ENCODE assay signal across 17 cellular contexts in the genomic region with DNA sequence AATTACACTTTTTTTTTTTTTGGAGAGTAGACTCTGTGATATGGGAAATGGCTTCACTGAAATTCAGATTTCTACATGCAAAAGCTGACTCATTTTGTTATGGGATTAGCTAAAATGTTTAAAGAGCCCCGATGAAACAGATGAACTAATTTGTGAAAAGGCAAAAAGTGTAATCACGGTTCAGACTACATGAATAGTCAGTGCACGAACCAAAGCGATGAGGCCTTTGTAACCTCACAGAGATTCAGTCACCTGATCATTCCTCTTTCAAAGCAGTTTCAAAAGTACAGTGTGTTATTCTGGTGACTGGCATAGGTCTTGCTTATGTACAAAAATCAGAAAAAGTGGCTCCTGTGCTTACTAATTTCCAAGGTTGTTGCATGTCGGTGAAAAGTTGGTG. TPM values are rescaled to one million over a fixed set of nuclear protein-coding genes. Genes with fewer than 3 reads are reported as not detected.
DNase-seq lines count a peak whose midpoint lies in the region; ATAC-seq and TF ChIP-seq lines count a peak whose summit lies in the region.
"Had no signal": no experiment of that assay in that cellular context is flagged by ENCODE, and none has a peak within 500 bp of the region (broad histone marks: within the 10 kb centered on the region; RNA-seq: fewer than 3 reads in every experiment).

No MANE protein-coding gene starts in this region.

- POLR2A ChIA-PET in WTC11 (lab: Charles Lee), result no interaction called here
- POLR2A ChIA-PET in naive thymus-derived CD4-positive, alpha-beta T cell (lab: Charles Lee), result no interaction called here

- no peak overlapping the region for H2AFZ ChIP-seq in hepatocyte

- H3K27me3 Mint-ChIP-seq in IgD-negative memory B cell (peaks cover 9% of the 10 kb centered on the region), WTC11 (ENCODE audit: low read depth) (peaks cover 10% of the 10 kb centered on the region)
- peaks cover 20 to 54% (median 37%) of the 10 kb centered on the region in 5 donors for H3K27me3 Mint-ChIP-seq in naive thymus-derived CD4-positive, alpha-beta T cell

- no peak for ATAC-seq in WTC11
- ATAC-seq in left lobe of liver, result peak; percentile 60
- ATAC-seq in naive thymus-derived CD4-positive, alpha-beta T cell, result no peak

- DNase-seq in WTC11 (ENCODE audit: low spot score), result no peak
- DNase-seq in left lobe of liver (ENCODE audit: low spot score), result no peak
- no peak for DNase-seq in SK-N-DZ (ENCODE audit: low spot score)
- no peak for DNase-seq in naive thymus-derived CD4-positive, alpha-beta T cell
- no peak for DNase-seq in NCI-H2196 (lab: John Stamatoyannopoulos, UW; ENCODE audit: unreplicated experiment)
- DNase-seq in hepatocyte (ENCODE audit: low spot score), result no peak
- DNase-seq: ACHN; C1 segment of cervical spinal cord; Calu3; CD4-positive, alpha-beta T cell; DMS 273 treated with DMSO at 0.1 percent for 48 hours; DMS79; EL; GOT3; KBM-7 had no signal

- H3K4me1 Mint-ChIP-seq in IgD-negative memory B cell (peaks cover 22 to 33% (median 31%) of the 10 kb centered on the region in 3 donors), WTC11 (peaks cover 51% of the 10 kb centered on the region)
- H3K4me1 Mint-ChIP-seq in naive thymus-derived CD4-positive, alpha-beta T cell, result peaks cover 6 to 31% (median 18%) of the 10 kb centered on the region in 7 donors

- H3K9me3 ChIP-seq in naive thymus-derived CD4-positive, alpha-beta T cell (ENCODE audit: control insufficient read depth in 2 of 3, low read length in 3 of 3), result no peaks in the 10 kb centered on the region
- H3K9me3 ChIP-seq in hepatocyte (ENCODE audit: low read depth), result no peaks in the 10 kb centered on the region
- H3K9me3 ChIP-seq: HAP-1 had no signal

- peaks cover 0 to 3% of the 10 kb centered on the region in 2 donors for H3K4me1 ChIP-seq in naive thymus-derived CD4-positive, alpha-beta T cell (ENCODE audit: control insufficient read depth in 2 of 2, insufficient read depth in 2 of 2, low read length in 2 of 2)
- H3K4me1 ChIP-seq in hepatocyte (ENCODE audit: insufficient read depth), result peaks cover 3% of the 10 kb centered on the region

- peaks cover 0 to 3% of the 10 kb centered on the region in 2 donors for H3K27me3 ChIP-seq in naive thymus-derived CD4-positive, alpha-beta T cell (ENCODE audit: control insufficient read depth in 2 of 2, insufficient read depth in 2 of 2, low read length in 2 of 2)
- H3K27me3 ChIP-seq in hepatocyte, result peaks cover 6% of the 10 kb centered on the region

- H3K9me2 ChIP-seq in hepatocyte (replicated peaks; ENCODE audit: insufficient read depth), result no peaks in the 10 kb centered on the region

- no peak overlapping the region for H3K27ac ChIP-seq in naive thymus-derived CD4-positive, alpha-beta T cell (ENCODE audit: low read depth, low read length)
- H3K27ac ChIP-seq in hepatocyte, result no peak overlapping the region

- WGBS in hepatocyte (ENCODE audit: low lambda C conversion rate, missing lambda C conversion rate), result 87% methylated on average over 5 of the region's 5 CpGs

- TF ChIP-seq CTCF in WTC11 (IDR thresholded peaks at IDR 0.05), result no peak
- TF ChIP-seq CTCF in hepatocyte (IDR thresholded peaks at IDR 0.05; ENCODE audit: poor library complexity), result no peak

- H3K79me2 ChIP-seq in hepatocyte, result no peaks in the 10 kb centered on the region

- CTCF ChIA-PET in WTC11 (lab: Charles Lee), result interaction anchor here (0.6 to 3.6 kb wide), 4 partner anchors 13 to 100 kb away, joined by 4 to 16 read pairs (median 4); no protein-coding TSS in a partner anchor
- CTCF ChIA-PET in naive thymus-derived CD4-positive, alpha-beta T cell (lab: Charles Lee), result no interaction called here

- H3K27ac Mint-ChIP-seq in IgD-negative memory B cell, result no peak overlapping the region
- H3K27ac Mint-ChIP-seq in WTC11, result 0 out of 2 replicates have a peak overlapping the region, but pooled peaks have one; percentile 26
- H3K27ac Mint-ChIP-seq in naive thymus-derived CD4-positive, alpha-beta T cell, result no peak overlapping the region
- H3K27ac Mint-ChIP-seq: CD4-positive, alpha-beta T cell had no signal

- no peak overlapping the region for H3K4me3 ChIP-seq in naive thymus-derived CD4-positive, alpha-beta T cell (ENCODE audit: low read length)
- H3K4me3 ChIP-seq in hepatocyte, result no peak overlapping the region
- H3K4me3 ChIP-seq: HAP-1 had no signal

- H3K9me3 Mint-ChIP-seq in IgD-negative memory B cell, result no peaks in the 10 kb centered on the region
- H3K9me3 Mint-ChIP-seq in WTC11, result no peaks in the 10 kb centered on the region
- peaks cover 0 to 2% (median 0%) of the 10 kb centered on the region in 11 donors for H3K9me3 Mint-ChIP-seq in naive thymus-derived CD4-positive, alpha-beta T cell
- H3K9me3 Mint-ChIP-seq: CD4-positive, alpha-beta T cell had no signal

- H3K36me3 Mint-ChIP-seq in IgD-negative memory B cell (peaks cover 4% of the 10 kb centered on the region), WTC11 (no peaks in the 10 kb centered on the region)
- no peaks in the 10 kb centered on the region for H3K36me3 Mint-ChIP-seq in naive thymus-derived CD4-positive, alpha-beta T cell

- H3K4me2 ChIP-seq in hepatocyte, result no peak overlapping the region

- intact Hi-C loops in naive thymus-derived CD4-positive, alpha-beta T cell (cut with micrococcal nuclease), result no loop called here

- no peaks in the 10 kb centered on the region for H3K36me3 ChIP-seq in naive thymus-derived CD4-positive, alpha-beta T cell (ENCODE audit: control insufficient read depth in 2 of 3, insufficient read depth in 3 of 3, low read length in 3 of 3)
- H3K36me3 ChIP-seq in hepatocyte (replicated peaks; ENCODE audit: insufficient read depth, low read depth), result no peaks in the 10 kb centered on the region
- H3K36me3 ChIP-seq: HAP-1 had no signal

- H3K4me3 Mint-ChIP-seq in IgD-negative memory B cell (peak overlapping the region; percentile 22 to 94 (median 68)), WTC11 (no peak overlapping the region)
- H3K4me3 Mint-ChIP-seq in naive thymus-derived CD4-positive, alpha-beta T cell, result no peak overlapping the region
- H3K4me3 Mint-ChIP-seq: CD4-positive, alpha-beta T cell had no signal

- no peaks in the 10 kb centered on the region for H4K20me1 ChIP-seq in hepatocyte (ENCODE audit: insufficient read depth, poor library complexity, severe bottlenecking)

TF ChIP-seq in WTC11, 78 proteins besides CTCF, POLR2A, EP300 and RAD21 (continues in another document):
- TF ChIP-seq NFE2L1 (CRISPR knock-in tag; IDR thresholded peaks at IDR 0.05), result no peak
- TF ChIP-seq TEAD1 (CRISPR knock-in tag; IDR thresholded peaks at IDR 0.05), result no peak
- no peak for TF ChIP-seq ZNF396 (CRISPR knock-in tag; IDR thresholded peaks at IDR 0.05; ENCODE audit: borderline replicate concordance)
- TF ChIP-seq, protein P1, sequence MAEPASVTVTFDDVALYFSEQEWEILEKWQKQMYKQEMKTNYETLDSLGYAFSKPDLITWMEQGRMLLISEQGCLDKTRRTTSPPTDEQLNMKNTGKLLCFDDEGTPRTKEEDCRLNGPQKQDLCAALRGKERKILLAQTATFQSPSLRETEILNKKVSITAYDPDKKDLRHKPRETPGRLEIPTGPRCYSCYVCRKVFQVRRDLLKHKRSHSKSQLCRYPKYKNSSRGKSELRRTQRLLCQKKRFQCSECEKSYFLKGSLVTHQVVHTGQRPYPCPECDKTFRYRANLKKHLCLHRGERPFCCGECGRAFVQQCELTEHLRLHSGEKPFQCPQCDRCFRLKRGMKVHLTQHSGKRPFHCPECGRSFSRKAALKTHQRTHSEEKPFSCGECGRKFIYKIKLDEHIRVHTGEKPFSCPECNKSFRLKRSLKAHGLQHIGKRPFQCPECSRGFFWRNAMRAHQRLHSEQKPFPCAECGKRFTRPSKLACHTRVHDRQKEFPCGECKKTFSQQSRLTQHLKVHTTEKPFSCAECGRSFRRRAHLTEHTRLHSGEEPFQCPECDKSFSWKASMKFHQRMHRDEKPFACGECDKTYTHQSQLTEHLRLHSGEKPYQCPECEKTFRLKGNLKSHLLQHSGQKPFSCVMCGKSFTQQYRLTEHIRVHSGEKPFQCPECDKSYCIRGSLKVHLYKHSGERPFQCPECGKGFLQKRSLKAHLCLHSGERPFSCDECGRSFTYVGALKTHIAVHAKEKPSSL (CRISPR knock-in tag; conservative IDR thresholded peaks at IDR 0.05), result no peak
- TF ChIP-seq MYBL2 (CRISPR knock-in tag; IDR thresholded peaks at IDR 0.05), result no peak
- TF ChIP-seq CREB1 (CRISPR knock-in tag; IDR thresholded peaks at IDR 0.05), result no peak
- TF ChIP-seq ZNF232 (CRISPR knock-in tag; IDR thresholded peaks at IDR 0.05), result no peak
- TF ChIP-seq KAT7 (CRISPR knock-in tag; IDR thresholded peaks at IDR 0.05; ENCODE audit: borderline replicate concordance), result no peak
- TF ChIP-seq, protein P2, sequence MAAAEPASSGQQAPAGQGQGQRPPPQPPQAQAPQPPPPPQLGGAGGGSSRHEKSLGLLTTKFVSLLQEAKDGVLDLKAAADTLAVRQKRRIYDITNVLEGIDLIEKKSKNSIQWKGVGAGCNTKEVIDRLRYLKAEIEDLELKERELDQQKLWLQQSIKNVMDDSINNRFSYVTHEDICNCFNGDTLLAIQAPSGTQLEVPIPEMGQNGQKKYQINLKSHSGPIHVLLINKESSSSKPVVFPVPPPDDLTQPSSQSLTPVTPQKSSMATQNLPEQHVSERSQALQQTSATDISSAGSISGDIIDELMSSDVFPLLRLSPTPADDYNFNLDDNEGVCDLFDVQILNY (CRISPR knock-in tag; IDR thresholded peaks at IDR 0.05), result no peak

RNA-seq across cellular contexts. Expression of a gene that starts 44.6 kb away (rescaled TPM):
- 38.7 TPM for polyA plus RNA-seq in IgD-negative memory B cell
- 201 to 210 TPM (median 206 TPM) in 3 replicates for total RNA-seq in WTC11 (2021)
- total RNA-seq in left lobe of liver, result 14.1 TPM
- 19.3 TPM in 2 replicates for polyA plus RNA-seq in SK-N-DZ (2014; cell fraction: cytosol; rRNA removed)
- 20.4 and 30.6 TPM in 2 replicates for polyA plus RNA-seq in SK-N-DZ (2014; cell fraction: nucleus; rRNA removed)
- 10 to 100 TPM; 15.4 to 88.7 (median 63.6) TPM for total RNA-seq in naive thymus-derived CD4-positive, alpha-beta T cell
- polyA plus RNA-seq in naive thymus-derived CD4-positive, alpha-beta T cell, result 10 to 100 TPM; 23.6 to 38.8 TPM
- 129 and 162 TPM in 2 replicates for total RNA-seq in hepatocyte
- polyA plus RNA-seq in hepatocyte, result 152 and 193 TPM in 2 replicates

Comparison
In these comparisons a context has a peak if more than half of its experiments do, and no peak if none do; other contexts are left out.
1. H3K4me3 Mint-ChIP-seq: peak in IgD-negative memory B cell (4 of 4); none in WTC11 (single experiment) and naive thymus-derived CD4-positive, alpha-beta T cell (0 of 10).